In genomic region chr15:75716249-75716950, GRCh38 we compare ENCODE assay signal across 9 cellular contexts. TPM values are rescaled to one million over a fixed set of nuclear protein-coding genes. Genes with fewer than 3 reads are reported as not detected.
DNase-seq lines count a peak whose midpoint lies in the region; ATAC-seq, FAIRE-seq and TF ChIP-seq lines count a peak whose summit lies in the region.
"Not testable (repeated sequence)": the region's sequence is repeated elsewhere in the genome, so short reads cannot be mapped to it uniquely, and the experiment has no call there.
"Had no signal": no experiment of that assay in that cellular context is flagged by ENCODE, and none has a peak within 500 bp of the region (broad histone marks: within the 10 kb centered on the region; RNA-seq: fewer than 3 reads in every experiment).

No MANE protein-coding gene starts in this region.

- not testable (repeated sequence) for H3K9me3 ChIP-seq in colonic mucosa; keratinocyte (ENCODE audit: control insufficient read depth, low read depth, low read length); lower lobe of right lung; thyroid gland

- H3K9ac ChIP-seq in colonic mucosa (ENCODE audit: low read depth in 2 of 2, low read length in 2 of 2); keratinocyte (ENCODE audit: control insufficient read depth, extremely low read depth, insufficient read depth, low read length): not testable (repeated sequence)

- FAIRE-seq in HTR-8/SVneo (lab: Jason Lieb, UNC) = peak; percentile 69
- FAIRE-seq in keratinocyte (lab: Jason Lieb, UNC) = peak; percentile 17
- FAIRE-seq in urothelium cell line (lab: Jason Lieb, UNC) = peak; percentile 90

- not testable (repeated sequence) for TF ChIP-seq CTCF in colonic mucosa (IDR thresholded peaks at IDR 0.05); keratinocyte (optimal IDR thresholded peaks at IDR 0.05 in 1 of 3, IDR thresholded peaks at IDR 0.05 in 1 of 3, conservative IDR thresholded peaks at IDR 0.05 in 1 of 3; ENCODE audit: extremely low read depth in 1 of 3, insufficient read depth in 2 of 3, low read length in 3 of 3); lower lobe of right lung (IDR thresholded peaks at IDR 0.05); thyroid gland (IDR thresholded peaks at IDR 0.05)

- 34 to 44% methylated on average over 3 of the region's 10 CpGs for WGBS in thyroid gland, 2 donors

- not testable (repeated sequence) for DNase-seq in HTR-8/SVneo (ENCODE audit: insufficient read length, low spot score); colonic mucosa; Right ventricle myocardium superior; keratinocyte (ENCODE audit: low read depth, low spot score); lower lobe of right lung; sciatic nerve (ENCODE audit: low spot score); urothelium cell line (ENCODE audit: low spot score)
- peak; percentile 16 to 44 for DNase-seq in thyroid gland

- ATAC-seq in Right ventricle myocardium superior (ENCODE audit: poor library complexity) (peak; percentile 45), lower lobe of right lung (peak; percentile 51 to 78), sciatic nerve (peak; percentile 69)

- H3K79me2 ChIP-seq in keratinocyte (ENCODE audit: control insufficient read depth, insufficient read depth, low read length) = not testable (repeated sequence)

- dilution Hi-C loops in keratinocyte (cut with MboI; ENCODE audit: extremely low pct_ligation_motif_present, low sequenced_read_pairs) = not testable (repeated sequence)

- intact Hi-C loops in colonic mucosa (cut with DNase I); Right ventricle myocardium superior (cut with DNase I); lower lobe of right lung (cut with DNase I); sciatic nerve (cut with DNase I); thyroid gland (cut with DNase I): not testable (repeated sequence)

- H4K20me1 ChIP-seq in keratinocyte (ENCODE audit: control insufficient read depth, extremely low read depth, insufficient read depth, low read length) = not testable (repeated sequence)

- not testable (repeated sequence) for H3K4me1 ChIP-seq in colonic mucosa
- peaks cover 16% of the 10 kb centered on the region for H3K4me1 ChIP-seq in keratinocyte (ENCODE audit: control insufficient read depth, extremely low read depth, insufficient read depth, low read length)
- peaks cover 15% of the 10 kb centered on the region for H3K4me1 ChIP-seq in lower lobe of right lung
- peaks cover 13 to 30% of the 10 kb centered on the region in 2 donors for H3K4me1 ChIP-seq in thyroid gland

- H3K27ac ChIP-seq in colonic mucosa (peak overlapping the region; percentile 32), thyroid gland (peak overlapping the region in 1 of 3 donors; percentile 56)
- H3K27ac ChIP-seq in keratinocyte (ENCODE audit: control insufficient read depth, insufficient read depth, low read length); lower lobe of right lung: not testable (repeated sequence)

- H3K36me3 ChIP-seq in colonic mucosa; keratinocyte (ENCODE audit: control insufficient read depth in 2 of 2, extremely low read depth in 1 of 2, insufficient read depth in 2 of 2, low read length in 2 of 2); lower lobe of right lung; thyroid gland: not testable (repeated sequence)

- not testable (repeated sequence) for TF ChIP-seq POLR2A in thyroid gland (IDR thresholded peaks at IDR 0.05)

- H3K27me3 ChIP-seq in colonic mucosa; keratinocyte (ENCODE audit: control insufficient read depth, extremely low read depth, insufficient read depth, low read length); thyroid gland: not testable (repeated sequence)
- H3K27me3 ChIP-seq in lower lobe of right lung (ENCODE audit: low read depth) = peaks cover 16% of the 10 kb centered on the region

- H2AFZ ChIP-seq in keratinocyte (ENCODE audit: control insufficient read depth, low read length) = not testable (repeated sequence)

- H3K9me1 ChIP-seq in keratinocyte (ENCODE audit: control insufficient read depth, extremely low read depth, insufficient read depth, low read length) = not testable (repeated sequence)

- not testable (repeated sequence) for H3K4me3 ChIP-seq in colonic mucosa; keratinocyte (ENCODE audit: control insufficient read depth in 2 of 3, extremely low read depth in 1 of 3, insufficient read depth in 2 of 3, low read depth in 1 of 3, low read length in 3 of 3); lower lobe of right lung; thyroid gland (replicated peaks in 1 of 3)

- H3K4me2 ChIP-seq in keratinocyte (ENCODE audit: control insufficient read depth, extremely low read depth, insufficient read depth, low read depth, low read length) = not testable (repeated sequence)

RNA-seq across cellular contexts. Expression of gene CSPG4, which starts 3.8 kb away (rescaled TPM):
- total RNA-seq in colonic mucosa (10 to 100 TPM in 1 of 2 donors, 1 to 10 TPM in 1; 2.1 to 12.7 TPM), Right ventricle myocardium superior (5.2 TPM), lower lobe of right lung (15.0 TPM), sciatic nerve (57.5 TPM), thyroid gland (10 to 100 TPM in 1 of 4 donors, 1 to 10 TPM in 3; 2.4 to 10.5 (median 3.2) TPM)
- 0.67 to 1.9 TPM (median 1.7 TPM) in 3 replicates for polyA plus RNA-seq in keratinocyte
- 0.31 TPM for polyA plus RNA-seq in keratinocyte (2011; ENCODE audit: low read depth)
- polyA plus RNA-seq in keratinocyte (2011; cell fraction: cytosol; rRNA removed) = 0.16 and 0.49 TPM in 2 replicates
- 2.5 and 5.0 TPM in 2 replicates for polyA plus RNA-seq in keratinocyte (2011; cell fraction: nucleus; rRNA removed)
- 1.7 and 5.4 TPM in 2 replicates for polyA plus RNA-seq in keratinocyte (2012; ENCODE audit: low replicate concordance)
- 3.2 to 15.0 TPM (median 4.5 TPM) in 3 replicates for polyA minus RNA-seq in keratinocyte
- polyA minus RNA-seq in keratinocyte (2011; cell fraction: cytosol; rRNA and poly(A)+ RNA removed) = 2.5 TPM
- polyA minus RNA-seq in keratinocyte (2011; cell fraction: nucleus; rRNA and poly(A)+ RNA removed) = 8.4 and 12.3 TPM in 2 replicates
- total RNA-seq: Calu3 had no signal
